Comparison of ENCODE assay signal across 23 cellular contexts in the genomic region with DNA sequence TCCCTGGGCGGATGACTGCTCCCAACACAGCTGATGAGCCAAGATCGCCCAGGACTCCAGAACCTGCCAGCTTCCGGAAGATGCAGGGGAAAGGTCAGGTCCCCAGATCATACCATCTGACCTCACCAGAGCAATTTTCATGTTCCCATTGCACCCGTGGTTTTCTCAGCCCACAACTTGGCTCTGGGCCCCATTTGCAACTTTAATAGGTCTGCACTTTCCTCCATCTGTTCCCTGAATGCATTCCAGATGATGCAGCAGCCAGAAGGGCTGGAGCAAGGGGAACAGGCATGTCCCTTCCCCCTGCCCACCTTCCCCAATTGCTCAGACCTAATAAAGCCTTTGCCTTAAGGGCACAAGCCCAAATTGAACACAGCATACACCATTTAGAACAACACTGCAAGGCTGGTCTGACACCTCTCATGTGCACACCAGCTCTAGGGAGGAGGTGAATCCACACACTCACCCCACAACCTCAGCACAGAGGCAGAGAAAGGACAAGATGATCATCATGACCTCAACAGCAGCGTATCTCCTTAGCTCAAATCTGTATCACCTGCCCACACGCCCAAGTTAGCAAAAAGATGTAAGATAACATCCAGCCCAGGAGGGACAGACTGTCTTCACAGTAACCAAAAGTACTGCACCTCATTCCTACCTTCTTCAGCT.
DNase-seq lines count a peak whose midpoint lies in the region; ATAC-seq, FAIRE-seq and TF ChIP-seq lines count a peak whose summit lies in the region.
"Had no signal": no experiment of that assay in that cellular context is flagged by ENCODE, and none has a peak within 500 bp of the region (broad histone marks: within the 10 kb centered on the region; RNA-seq: fewer than 3 reads in every experiment).

No MANE protein-coding gene starts in this region.

- H3K9me3 ChIP-seq in BE2C = 0 out of 2 replicates have a peak, but pooled peaks cover 2% of the 10 kb centered on the region
- H3K9me3 ChIP-seq in astrocyte (ENCODE audit: insufficient read depth, low read depth, low read length) = no peaks in the 10 kb centered on the region
- H3K9me3 ChIP-seq: breast epithelium, HAP-1, left lung, mucosa of descending colon had no signal

- ATAC-seq in natural killer cell (peak; percentile 49 to 66 (median 65)), HG03439 (IDR thresholded peaks at IDR 0.05; ENCODE audit: unreplicated experiment) (no peak)
- ATAC-seq: left lung, mucosa of descending colon had no signal

- H3K4me2 ChIP-seq in astrocyte (ENCODE audit: low read length) = no peak overlapping the region

- in situ Hi-C loops in GM13977 (cut with MboI; ENCODE audit: low pct_unique_long_range_greater_than_20kb, low sequenced_read_pairs, unreplicated experiment) = no loop called here

- DNase-seq in BE2C (peak; percentile 54), HT1080 (ENCODE audit: low read depth) (peak; percentile 51), astrocyte (ENCODE audit: low read depth) (peak; percentile 29), natural killer cell (no peak), T-helper 1 cell (no peak), GM19240 (ENCODE audit: insufficient read length, low spot score) (no peak), GM13977 (ENCODE audit: low spot score) (no peak)
- DNase-seq: activated CD4-positive, alpha-beta T cell treated with anti-CD3 and anti-CD28 coated beads, Interleukin-2, amount 50 U/mL, for 1 hour; activated naive CD4-positive, alpha-beta T cell treated with Interleukin-2 at 50 U/mL for 16 hours; CD8-positive, alpha-beta memory T cell; left lung; mucosa of descending colon; NCI-H1417; NK-92 treated with Interleukin-12 subunit alpha and Interleukin-12 subunit beta, amount 100 ng/mL, for 24 hours; retina; stimulated activated naive CD4-positive, alpha-beta T cell treated with Interleukin-2 at 50 U/mL for 16 hours; SW 1271; trophoblast cell had no signal

- H3K27me3 Mint-ChIP-seq in astrocyte (ENCODE audit: low read depth, unreplicated experiment) = peaks cover 40% of the 10 kb centered on the region
- peaks cover 0 to 12% of the 10 kb centered on the region in 2 donors for H3K27me3 Mint-ChIP-seq in natural killer cell (ENCODE audit: low read depth in 2 of 2)

- H3K4me1 ChIP-seq in BE2C (peaks cover 28% of the 10 kb centered on the region), astrocyte (ENCODE audit: insufficient read depth, low read length) (no peaks in the 10 kb centered on the region)
- H3K4me1 ChIP-seq: breast epithelium, HAP-1, left lung had no signal

- H3K27ac Mint-ChIP-seq in astrocyte (ENCODE audit: unreplicated experiment) (no peak overlapping the region), natural killer cell (peak overlapping the region; percentile 47 to 72)
- H3K27ac Mint-ChIP-seq: dendritic cell treated with granulocyte-macrophage colony-stimulating factor and Interleukin-4, amounts not matched to agents 40 ng/mL and 50 ng/mL, for 4 days had no signal

- intact Hi-C loops in natural killer cell (cut with micrococcal nuclease) = no loop called here

- H3K4me3 ChIP-seq in BE2C (ENCODE audit: low read depth, low read length) = no peak overlapping the region
- H3K4me3 ChIP-seq in astrocyte (ENCODE audit: insufficient read depth, low read depth, low read length) = no peak overlapping the region
- H3K4me3 ChIP-seq: breast epithelium, HAP-1, left lung, mucosa of descending colon had no signal

- H3K27ac ChIP-seq in astrocyte (ENCODE audit: low read depth, low read length) = no peak overlapping the region
- H3K27ac ChIP-seq: breast epithelium, left lung, RWPE1 had no signal

- no peak overlapping the region for H3K9ac ChIP-seq in astrocyte (ENCODE audit: low read length)

- FAIRE-seq in astrocyte (lab: Jason Lieb, UNC) = no peak

- peaks cover 11% of the 10 kb centered on the region for H3K9me3 Mint-ChIP-seq in astrocyte (ENCODE audit: unreplicated experiment)
- no peaks in the 10 kb centered on the region for H3K9me3 Mint-ChIP-seq in natural killer cell
- H3K9me3 Mint-ChIP-seq: dendritic cell treated with granulocyte-macrophage colony-stimulating factor and Interleukin-4, amounts not matched to agents 40 ng/mL and 50 ng/mL, for 4 days had no signal

- no peaks in the 10 kb centered on the region for H3K27me3 ChIP-seq in BE2C
- H3K27me3 ChIP-seq in astrocyte (ENCODE audit: insufficient read depth, low read length) = peaks cover 3% of the 10 kb centered on the region
- H3K27me3 ChIP-seq: breast epithelium had no signal

- H3K79me2 ChIP-seq in astrocyte (ENCODE audit: insufficient read depth, low read length) = no peaks in the 10 kb centered on the region

- TF ChIP-seq CTCF in BE2C (IDR thresholded peaks at IDR 0.05; ENCODE audit: low read depth, low read length) (no peak), astrocyte (IDR thresholded peaks at IDR 0.05; ENCODE audit: insufficient read depth, low read depth, low read length) (no peak), natural killer cell (IDR thresholded peaks at IDR 0.05) (no peak), GM13977 (IDR thresholded peaks at IDR 0.05; ENCODE audit: extremely low read depth, insufficient read depth, missing control alignments) (no peak)

- H3K36me3 Mint-ChIP-seq in astrocyte (ENCODE audit: low read depth, unreplicated experiment) (peaks cover 3% of the 10 kb centered on the region), natural killer cell (no peaks in the 10 kb centered on the region)
- H3K36me3 Mint-ChIP-seq: CD8-positive, alpha-beta memory T cell had no signal

- no peaks in the 10 kb centered on the region for H3K4me1 Mint-ChIP-seq in astrocyte (ENCODE audit: low read depth, unreplicated experiment)
- H3K4me1 Mint-ChIP-seq in natural killer cell = peaks cover 81 to 86% of the 10 kb centered on the region in 2 donors

- H4K20me1 ChIP-seq in astrocyte (ENCODE audit: insufficient read depth, low read length) = no peaks in the 10 kb centered on the region

- H3K4me3 Mint-ChIP-seq in astrocyte (ENCODE audit: unreplicated experiment) = no peak overlapping the region
- peak overlapping the region; percentile 64 for H3K4me3 Mint-ChIP-seq in natural killer cell
- H3K4me3 Mint-ChIP-seq: dendritic cell treated with granulocyte-macrophage colony-stimulating factor and Interleukin-4, amounts not matched to agents 40 ng/mL and 50 ng/mL, for 4 days had no signal

- H2AFZ ChIP-seq in astrocyte (ENCODE audit: low read depth, low read length) = no peak overlapping the region

- H3K36me3 ChIP-seq in BE2C (peaks cover 55% of the 10 kb centered on the region), astrocyte (ENCODE audit: insufficient read depth, low read length) (no peaks in the 10 kb centered on the region)
- H3K36me3 ChIP-seq: breast epithelium, HAP-1, left lung had no signal

Comparison
In these comparisons a context has a peak if more than half of its experiments do, and no peak if none do; other contexts are left out.
1. DNase-seq: peak in BE2C (single experiment), HT1080 (single experiment) and astrocyte (single experiment); none in natural killer cell (single experiment), T-helper 1 cell (0 of 5), GM19240 (single experiment) and GM13977 (single experiment).